In genomic region chr12:70427611-70428010, GRCh38 we compare ENCODE assay signal across 18 cellular contexts.
"Had no signal": no experiment of that assay in that cellular context is flagged by ENCODE, and none has a peak within 500 bp of the region (broad histone marks: within the 10 kb centered on the region; RNA-seq: fewer than 3 reads in every experiment).

No MANE protein-coding gene starts in this region.

- H3K4me1 ChIP-seq: ascending aorta, esophagus muscularis mucosa, heart right ventricle, left ventricle myocardium inferior, tibial artery, uterus had no signal

- FAIRE-seq: frontal cortex had no signal

- H3K27ac ChIP-seq: ascending aorta, esophagus muscularis mucosa, heart right ventricle, left ventricle myocardium inferior, tibial artery, uterus had no signal

- H3K9me3 ChIP-seq: ascending aorta, esophagus muscularis mucosa, heart right ventricle, left ventricle myocardium inferior, tibial artery, uterus had no signal

- H3K4me3 ChIP-seq: ascending aorta, esophagus muscularis mucosa, heart right ventricle, left ventricle myocardium inferior, tibial artery, uterus had no signal

- H3K36me3 ChIP-seq: ascending aorta, esophagus muscularis mucosa, uterus had no signal

- H3K27me3 ChIP-seq: ascending aorta, esophagus muscularis mucosa, heart right ventricle, tibial artery, uterus had no signal

- ATAC-seq: activated CD8-positive, alpha-beta T cell treated with anti-CD3 and anti-CD28 coated beads, Interleukin-2, amount 10 ng/mL, durations not matched to agents 7 days and 5 days; activated naive CD8-positive, alpha-beta T cell treated with anti-CD3 and anti-CD28 coated beads, Interleukin-2, amount 50 U/mL, for 24 hours; activated T-cell treated with anti-CD3 and anti-CD28 coated beads, Interleukin-2, amount 50 U/mL, for 4 hours; heart right ventricle had no signal

- DNase-seq: activated CD4-positive, alpha-beta T cell treated with anti-CD3 and anti-CD28 coated beads, Interleukin-2, amount 10 ng/mL, durations not matched to agents 24 days and 14 days; activated CD8-positive, alpha-beta T cell treated with anti-CD3 and anti-CD28 coated beads, Interleukin-2, amount 10 ng/mL, durations not matched to agents 7 days and 5 days; activated effector memory CD4-positive, alpha-beta T cell treated with Interleukin-2 at 50 U/mL for 16 hours; activated naive CD4-positive, alpha-beta T cell treated with anti-CD3 and anti-CD28 coated beads, Interleukin-2, amount 10 ng/mL, durations not matched to agents 7 days and 5 days; activated naive CD8-positive, alpha-beta T cell treated with anti-CD3 and anti-CD28 coated beads, Interleukin-2, amount 50 U/mL, for 24 hours; activated T-cell treated with anti-CD3 and anti-CD28 coated beads, Interleukin-2, amount 50 U/mL, for 4 hours; effector CD8-positive, alpha-beta T cell; heart right ventricle; kidney glomerular epithelial cell; left ventricle myocardium inferior; nephron progenitor cell; nucleus accumbens; stimulated activated naive CD4-positive, alpha-beta T cell; tibial artery; uterus had no signal
